ENCODE assay signal across 10 cellular contexts in genomic region chr9:124342402-124342945, GRCh38.
A peak's percentile ranks its signal among the peaks of the same experiment; 100 is the strongest.
DNase-seq lines count a peak whose midpoint lies in the region; ATAC-seq and TF ChIP-seq lines count a peak whose summit lies in the region.
"Had no signal": no experiment of that assay in that cellular context is flagged by ENCODE, and none has a peak within 500 bp of the region (broad histone marks: within the 10 kb centered on the region; RNA-seq: fewer than 3 reads in every experiment).

No MANE protein-coding gene starts in this region.

- ATAC-seq in lower lobe of right lung: peak; percentile 23 to 53
- no peak for ATAC-seq in activated T-cell treated with anti-CD3 and anti-CD28 coated beads, Interleukin-2, amount 50 U/mL, for 4 hours

- H3K9me3 ChIP-seq in lower lobe of right lung: no peaks in the 10 kb centered on the region
- H3K9me3 ChIP-seq: pancreas had no signal

- DNase-seq in HL-60 (ENCODE audit: low read depth in 1 of 2, low spot score in 1 of 2) (no peak), chondrocyte (ENCODE audit: low spot score) (no peak), lower lobe of right lung (peak; percentile 64), nucleus accumbens (lab: John Stamatoyannopoulos, UW) (no peak), epidermal melanocyte (ENCODE audit: insufficient read length, low spot score) (no peak), DMS53 treated with DMSO at 0.1 percent for 48 hours (lab: John Stamatoyannopoulos, UW; ENCODE audit: unreplicated experiment) (no peak)
- DNase-seq in activated T-cell treated with anti-CD3 and anti-CD28 coated beads, Interleukin-2, amount 50 U/mL, for 4 hours: no peak
- DNase-seq: pancreas had no signal

- H3K9me3 Mint-ChIP-seq in chondrocyte (ENCODE audit: low read depth): no peaks in the 10 kb centered on the region
- no peaks in the 10 kb centered on the region for H3K9me3 Mint-ChIP-seq in activated T-cell treated with anti-CD3 and anti-CD28 coated beads, Interleukin-2, amount 50 U/mL, for 4 hours
- H3K9me3 Mint-ChIP-seq: activated T-helper 2 cell treated with anti-CD3 and anti-CD28 coated beads, Interferon-gamma antibody, Interleukin-2, Interleukin-4, amounts not matched to agents 10 μg/mL and 5 μg/mL and 100 μg/mL, durations not matched to agents 14 hours and 24 hours and 36 hours had no signal

- H3K27me3 Mint-ChIP-seq in chondrocyte (ENCODE audit: low read depth): no peaks in the 10 kb centered on the region
- no peaks in the 10 kb centered on the region for H3K27me3 Mint-ChIP-seq in activated T-cell treated with anti-CD3 and anti-CD28 coated beads, Interleukin-2, amount 50 U/mL, for 4 hours (ENCODE audit: low read depth)

- TF ChIP-seq CTCF in HL-60 (IDR thresholded peaks at IDR 0.05; ENCODE audit: insufficient read depth, low read length) (no peak), chondrocyte (IDR thresholded peaks at IDR 0.05) (no peak), lower lobe of right lung (IDR thresholded peaks at IDR 0.05) (no peak)

- H3K27ac Mint-ChIP-seq in chondrocyte (ENCODE audit: unreplicated experiment): peak overlapping the region; percentile 96
- H3K27ac Mint-ChIP-seq: activated T-helper 2 cell treated with anti-CD3 and anti-CD28 coated beads, Interferon-gamma antibody, Interleukin-2, Interleukin-4, amounts not matched to agents 10 μg/mL and 5 μg/mL and 100 μg/mL, durations not matched to agents 14 hours and 24 hours and 36 hours had no signal

- H3K4me1 Mint-ChIP-seq in chondrocyte (ENCODE audit: low read depth): peaks cover 33% of the 10 kb centered on the region
- H3K4me1 Mint-ChIP-seq in activated T-cell treated with anti-CD3 and anti-CD28 coated beads, Interleukin-2, amount 50 U/mL, for 4 hours (ENCODE audit: low read depth): no peaks in the 10 kb centered on the region

- H3K36me3 ChIP-seq in lower lobe of right lung: peaks cover 96% of the 10 kb centered on the region

- peaks cover 20% of the 10 kb centered on the region for H3K4me1 ChIP-seq in lower lobe of right lung
- H3K4me1 ChIP-seq: pancreas had no signal

- peak overlapping the region; percentile 26 for H3K27ac ChIP-seq in HL-60 (replicated peaks)
- peak overlapping the region; percentile 51 for H3K27ac ChIP-seq in lower lobe of right lung
- H3K27ac ChIP-seq in temporal lobe (ENCODE audit: low read depth, low read length): peak overlapping the region; percentile 78
- H3K27ac ChIP-seq: pancreas had no signal

- H3K27me3 ChIP-seq in HL-60 (ENCODE audit: insufficient read depth, poor library complexity, severe bottlenecking) (no peaks in the 10 kb centered on the region), lower lobe of right lung (ENCODE audit: low read depth) (no peaks in the 10 kb centered on the region)
- H3K27me3 ChIP-seq: pancreas had no signal

- intact Hi-C loops in lower lobe of right lung (cut with DNase I): no loop called here

- no peak overlapping the region for H3K4me3 ChIP-seq in HL-60 (replicated peaks; ENCODE audit: insufficient read depth, low read length)
- H3K4me3 ChIP-seq in lower lobe of right lung: no peak overlapping the region
- H3K4me3 ChIP-seq: pancreas had no signal

- H3K36me3 Mint-ChIP-seq in chondrocyte (ENCODE audit: low read depth): peaks cover 26% of the 10 kb centered on the region
- peaks cover 5% of the 10 kb centered on the region for H3K36me3 Mint-ChIP-seq in activated T-cell treated with anti-CD3 and anti-CD28 coated beads, Interleukin-2, amount 50 U/mL, for 4 hours (ENCODE audit: insufficient read depth)

- H3K4me3 Mint-ChIP-seq in chondrocyte (ENCODE audit: unreplicated experiment): peak overlapping the region; percentile 32
- H3K4me3 Mint-ChIP-seq in activated T-cell treated with anti-CD3 and anti-CD28 coated beads, Interleukin-2, amount 50 U/mL, for 4 hours: no peak overlapping the region

Comparison
In these comparisons a context has a peak if more than half of its experiments do, and no peak if none do; other contexts are left out.
1. H3K27ac ChIP-seq: peak in every context shown above with its lines; median percentile 78 in temporal lobe; 51 in lower lobe of right lung; 26 in HL-60.
2. ATAC-seq: peak in lower lobe of right lung (2 of 2); none in activated T-cell treated with anti-CD3 and anti-CD28 coated beads, Interleukin-2, amount 50 U/mL, for 4 hours (0 of 2).